In the genomic region with DNA sequence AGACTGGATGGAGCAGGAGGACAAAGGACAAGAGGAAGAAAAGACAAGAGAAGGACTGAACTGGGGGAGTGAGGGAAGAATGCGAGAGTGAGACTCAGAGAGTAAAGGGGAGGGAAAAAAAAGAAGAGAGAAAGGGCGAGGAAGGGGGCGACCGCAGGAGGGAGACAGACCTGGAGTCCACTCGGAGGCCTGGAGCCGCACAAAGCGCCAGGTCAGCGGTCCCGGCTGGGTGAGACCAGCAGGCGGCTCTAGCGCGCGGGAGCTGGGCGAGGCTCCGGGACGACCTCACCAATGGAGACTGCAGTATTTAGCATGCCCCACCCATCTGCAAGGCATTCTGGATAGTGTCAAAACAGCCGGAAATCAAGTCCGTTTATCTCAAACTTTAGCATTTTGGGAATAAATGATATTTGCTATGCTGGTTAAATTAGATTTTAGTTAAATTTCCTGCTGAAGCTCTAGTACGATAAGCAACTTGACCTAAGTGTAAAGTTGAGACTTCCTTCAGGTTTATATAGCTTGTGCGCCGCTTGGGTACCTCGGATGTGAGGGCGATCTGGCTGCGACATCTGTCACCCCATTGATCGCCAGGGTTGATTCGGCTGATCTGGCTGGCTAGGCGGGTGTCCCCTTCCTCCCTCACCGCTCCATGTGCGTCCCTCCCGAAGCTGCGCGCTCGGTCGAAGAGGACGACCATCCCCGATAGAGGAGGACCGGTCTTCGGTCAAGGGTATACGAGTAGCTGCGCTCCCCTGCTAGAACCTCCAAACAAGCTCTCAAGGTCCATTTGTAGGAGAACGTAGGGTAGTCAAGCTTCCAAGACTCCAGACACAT, we compare ENCODE assay signal across 1 cellular context.
A peak's percentile ranks its signal among the peaks of the same experiment; 100 is the strongest.
TF ChIP-seq lines count a peak whose summit lies in the region.

Gene GSTA4, minus strand, starts transcription at position 206 of the 834 bp plus-strand sequence. CDS start 1,041 bp downstream, outside the sequence.

TF ChIP-seq in HepG2, 621 proteins besides CTCF, POLR2A, EP300 and RAD21 (continued from another document and continues in another):
- TF ChIP-seq, protein P1, sequence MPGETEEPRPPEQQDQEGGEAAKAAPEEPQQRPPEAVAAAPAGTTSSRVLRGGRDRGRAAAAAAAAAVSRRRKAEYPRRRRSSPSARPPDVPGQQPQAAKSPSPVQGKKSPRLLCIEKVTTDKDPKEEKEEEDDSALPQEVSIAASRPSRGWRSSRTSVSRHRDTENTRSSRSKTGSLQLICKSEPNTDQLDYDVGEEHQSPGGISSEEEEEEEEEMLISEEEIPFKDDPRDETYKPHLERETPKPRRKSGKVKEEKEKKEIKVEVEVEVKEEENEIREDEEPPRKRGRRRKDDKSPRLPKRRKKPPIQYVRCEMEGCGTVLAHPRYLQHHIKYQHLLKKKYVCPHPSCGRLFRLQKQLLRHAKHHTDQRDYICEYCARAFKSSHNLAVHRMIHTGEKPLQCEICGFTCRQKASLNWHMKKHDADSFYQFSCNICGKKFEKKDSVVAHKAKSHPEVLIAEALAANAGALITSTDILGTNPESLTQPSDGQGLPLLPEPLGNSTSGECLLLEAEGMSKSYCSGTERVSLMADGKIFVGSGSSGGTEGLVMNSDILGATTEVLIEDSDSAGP (CRISPR knock-in tag; IDR thresholded peaks at IDR 0.05; ENCODE audit: borderline replicate concordance), result peak; percentile 83
- TF ChIP-seq ZNF430 (CRISPR knock-in tag; IDR thresholded peaks at IDR 0.05) (peak; percentile 83; the same call in 1 of the 2 replicates), SALL1 (CRISPR knock-in tag; IDR thresholded peaks at IDR 0.05) (peak; percentile 84), MLX (CRISPR knock-in tag; IDR thresholded peaks at IDR 0.05) (peak; percentile 16; the same call in 1 of the 2 replicates), ZNF605 (CRISPR knock-in tag; IDR thresholded peaks at IDR 0.05) (peak; percentile 80; the same call in 1 of the 2 replicates), RELA (CRISPR knock-in tag; IDR thresholded peaks at IDR 0.05) (0 out of 2 replicates have a peak, but pooled peaks have one; percentile 17), FOXJ3 (CRISPR knock-in tag; IDR thresholded peaks at IDR 0.05; ENCODE audit: borderline replicate concordance) (peak; percentile 78; the same call in 1 of the 2 replicates), ZNF614 (CRISPR knock-in tag; IDR thresholded peaks at IDR 0.05; ENCODE audit: borderline replicate concordance) (peak; percentile 81; the same call in 1 of the 2 replicates), ZNF343 (CRISPR knock-in tag; IDR thresholded peaks at IDR 0.05) (peak; percentile 36; the same call in 1 of the 2 replicates), HNRNPK (IDR thresholded peaks at IDR 0.05; ENCODE audit: low read depth, low read length, poor library complexity, severe bottlenecking) (peak; percentile 89), MAFK (conservative IDR thresholded peaks at IDR 0.05 in 1 of 2, IDR thresholded peaks at IDR 0.05 in 1 of 2; ENCODE audit: low read length in 2 of 2) (peak; percentile 90 to 95), POLR2G (IDR thresholded peaks at IDR 0.05; ENCODE audit: low read depth, low read length) (peak; percentile 93), ZNF101 (CRISPR knock-in tag; IDR thresholded peaks at IDR 0.05; ENCODE audit: borderline replicate concordance, low read depth) (0 out of 2 replicates have a peak, but pooled peaks have one; percentile 24), ZC3H4 (CRISPR knock-in tag; IDR thresholded peaks at IDR 0.05; ENCODE audit: borderline replicate concordance) (0 out of 2 replicates have a peak, but pooled peaks have one; percentile 53), MTERF4 (CRISPR knock-in tag; IDR thresholded peaks at IDR 0.05) (peak; percentile 68; the same call in 1 of the 2 replicates), FLYWCH1 (CRISPR knock-in tag; IDR thresholded peaks at IDR 0.05) (peak; percentile 50; the same call in 1 of the 2 replicates), ZNF556 (CRISPR knock-in tag; IDR thresholded peaks at IDR 0.05; ENCODE audit: borderline replicate concordance) (peak; percentile 77; the same call in 1 of the 2 replicates), GTF3A (CRISPR knock-in tag; conservative IDR thresholded peaks at IDR 0.05) (peak; percentile 64; the same call in 1 of the 2 replicates), ZNF441 (CRISPR knock-in tag; IDR thresholded peaks at IDR 0.05; ENCODE audit: borderline replicate concordance) (peak; percentile 73; the same call in 1 of the 2 replicates), ZNF598 (CRISPR knock-in tag; IDR thresholded peaks at IDR 0.05; ENCODE audit: borderline replicate concordance) (0 out of 2 replicates have a peak, but pooled peaks have one; percentile 72), RERE (CRISPR knock-in tag; IDR thresholded peaks at IDR 0.05; ENCODE audit: low read depth) (peak; percentile 40; the same call in 1 of the 2 replicates), KLF6 (CRISPR knock-in tag; IDR thresholded peaks at IDR 0.05) (peak; percentile 46), DRAP1 (CRISPR knock-in tag; IDR thresholded peaks at IDR 0.05) (peak; percentile 83)
- TF ChIP-seq, protein P2, sequence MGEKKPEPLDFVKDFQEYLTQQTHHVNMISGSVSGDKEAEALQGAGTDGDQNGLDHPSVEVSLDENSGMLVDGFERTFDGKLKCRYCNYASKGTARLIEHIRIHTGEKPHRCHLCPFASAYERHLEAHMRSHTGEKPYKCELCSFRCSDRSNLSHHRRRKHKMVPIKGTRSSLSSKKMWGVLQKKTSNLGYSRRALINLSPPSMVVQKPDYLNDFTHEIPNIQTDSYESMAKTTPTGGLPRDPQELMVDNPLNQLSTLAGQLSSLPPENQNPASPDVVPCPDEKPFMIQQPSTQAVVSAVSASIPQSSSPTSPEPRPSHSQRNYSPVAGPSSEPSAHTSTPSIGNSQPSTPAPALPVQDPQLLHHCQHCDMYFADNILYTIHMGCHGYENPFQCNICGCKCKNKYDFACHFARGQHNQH (CRISPR knock-in tag; IDR thresholded peaks at IDR 0.05), result peak; percentile 95
- TF ChIP-seq, protein P3, sequence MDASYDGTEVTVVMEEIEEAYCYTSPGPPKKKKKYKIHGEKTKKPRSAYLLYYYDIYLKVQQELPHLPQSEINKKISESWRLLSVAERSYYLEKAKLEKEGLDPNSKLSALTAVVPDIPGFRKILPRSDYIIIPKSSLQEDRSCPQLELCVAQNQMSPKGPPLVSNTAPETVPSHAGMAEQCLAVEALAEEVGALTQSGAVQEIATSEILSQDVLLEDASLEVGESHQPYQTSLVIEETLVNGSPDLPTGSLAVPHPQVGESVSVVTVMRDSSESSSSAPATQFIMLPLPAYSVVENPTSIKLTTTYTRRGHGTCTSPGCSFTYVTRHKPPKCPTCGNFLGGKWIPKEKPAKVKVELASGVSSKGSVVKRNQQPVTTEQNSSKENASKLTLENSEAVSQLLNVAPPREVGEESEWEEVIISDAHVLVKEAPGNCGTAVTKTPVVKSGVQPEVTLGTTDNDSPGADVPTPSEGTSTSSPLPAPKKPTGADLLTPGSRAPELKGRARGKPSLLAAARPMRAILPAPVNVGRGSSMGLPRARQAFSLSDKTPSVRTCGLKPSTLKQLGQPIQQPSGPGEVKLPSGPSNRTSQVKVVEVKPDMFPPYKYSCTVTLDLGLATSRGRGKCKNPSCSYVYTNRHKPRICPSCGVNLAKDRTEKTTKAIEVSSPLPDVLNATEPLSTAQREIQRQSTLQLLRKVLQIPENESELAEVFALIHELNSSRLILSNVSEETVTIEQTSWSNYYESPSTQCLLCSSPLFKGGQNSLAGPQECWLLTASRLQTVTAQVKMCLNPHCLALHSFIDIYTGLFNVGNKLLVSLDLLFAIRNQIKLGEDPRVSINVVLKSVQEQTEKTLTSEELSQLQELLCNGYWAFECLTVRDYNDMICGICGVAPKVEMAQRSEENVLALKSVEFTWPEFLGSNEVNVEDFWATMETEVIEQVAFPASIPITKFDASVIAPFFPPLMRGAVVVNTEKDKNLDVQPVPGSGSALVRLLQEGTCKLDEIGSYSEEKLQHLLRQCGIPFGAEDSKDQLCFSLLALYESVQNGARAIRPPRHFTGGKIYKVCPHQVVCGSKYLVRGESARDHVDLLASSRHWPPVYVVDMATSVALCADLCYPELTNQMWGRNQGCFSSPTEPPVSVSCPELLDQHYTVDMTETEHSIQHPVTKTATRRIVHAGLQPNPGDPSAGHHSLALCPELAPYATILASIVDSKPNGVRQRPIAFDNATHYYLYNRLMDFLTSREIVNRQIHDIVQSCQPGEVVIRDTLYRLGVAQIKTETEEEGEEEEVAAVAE (CRISPR knock-in tag; IDR thresholded peaks at IDR 0.05; ENCODE audit: borderline replicate concordance), result peak; percentile 69
- TF ChIP-seq, protein P4, sequence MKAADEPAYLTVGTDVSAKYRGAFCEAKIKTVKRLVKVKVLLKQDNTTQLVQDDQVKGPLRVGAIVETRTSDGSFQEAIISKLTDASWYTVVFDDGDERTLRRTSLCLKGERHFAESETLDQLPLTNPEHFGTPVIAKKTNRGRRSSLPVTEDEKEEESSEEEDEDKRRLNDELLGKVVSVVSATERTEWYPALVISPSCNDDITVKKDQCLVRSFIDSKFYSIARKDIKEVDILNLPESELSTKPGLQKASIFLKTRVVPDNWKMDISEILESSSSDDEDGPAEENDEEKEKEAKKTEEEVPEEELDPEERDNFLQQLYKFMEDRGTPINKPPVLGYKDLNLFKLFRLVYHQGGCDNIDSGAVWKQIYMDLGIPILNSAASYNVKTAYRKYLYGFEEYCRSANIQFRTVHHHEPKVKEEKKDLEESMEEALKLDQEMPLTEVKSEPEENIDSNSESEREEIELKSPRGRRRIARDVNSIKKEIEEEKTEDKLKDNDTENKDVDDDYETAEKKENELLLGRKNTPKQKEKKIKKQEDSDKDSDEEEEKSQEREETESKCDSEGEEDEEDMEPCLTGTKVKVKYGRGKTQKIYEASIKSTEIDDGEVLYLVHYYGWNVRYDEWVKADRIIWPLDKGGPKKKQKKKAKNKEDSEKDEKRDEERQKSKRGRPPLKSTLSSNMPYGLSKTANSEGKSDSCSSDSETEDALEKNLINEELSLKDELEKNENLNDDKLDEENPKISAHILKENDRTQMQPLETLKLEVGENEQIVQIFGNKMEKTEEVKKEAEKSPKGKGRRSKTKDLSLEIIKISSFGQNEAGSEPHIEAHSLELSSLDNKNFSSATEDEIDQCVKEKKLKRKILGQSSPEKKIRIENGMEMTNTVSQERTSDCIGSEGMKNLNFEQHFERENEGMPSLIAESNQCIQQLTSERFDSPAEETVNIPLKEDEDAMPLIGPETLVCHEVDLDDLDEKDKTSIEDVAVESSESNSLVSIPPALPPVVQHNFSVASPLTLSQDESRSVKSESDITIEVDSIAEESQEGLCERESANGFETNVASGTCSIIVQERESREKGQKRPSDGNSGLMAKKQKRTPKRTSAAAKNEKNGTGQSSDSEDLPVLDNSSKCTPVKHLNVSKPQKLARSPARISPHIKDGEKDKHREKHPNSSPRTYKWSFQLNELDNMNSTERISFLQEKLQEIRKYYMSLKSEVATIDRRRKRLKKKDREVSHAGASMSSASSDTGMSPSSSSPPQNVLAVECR (CRISPR knock-in tag; IDR thresholded peaks at IDR 0.05; ENCODE audit: borderline replicate concordance), result peak; percentile 76; the same call in 1 of the 2 replicates
- TF ChIP-seq, protein P5, sequence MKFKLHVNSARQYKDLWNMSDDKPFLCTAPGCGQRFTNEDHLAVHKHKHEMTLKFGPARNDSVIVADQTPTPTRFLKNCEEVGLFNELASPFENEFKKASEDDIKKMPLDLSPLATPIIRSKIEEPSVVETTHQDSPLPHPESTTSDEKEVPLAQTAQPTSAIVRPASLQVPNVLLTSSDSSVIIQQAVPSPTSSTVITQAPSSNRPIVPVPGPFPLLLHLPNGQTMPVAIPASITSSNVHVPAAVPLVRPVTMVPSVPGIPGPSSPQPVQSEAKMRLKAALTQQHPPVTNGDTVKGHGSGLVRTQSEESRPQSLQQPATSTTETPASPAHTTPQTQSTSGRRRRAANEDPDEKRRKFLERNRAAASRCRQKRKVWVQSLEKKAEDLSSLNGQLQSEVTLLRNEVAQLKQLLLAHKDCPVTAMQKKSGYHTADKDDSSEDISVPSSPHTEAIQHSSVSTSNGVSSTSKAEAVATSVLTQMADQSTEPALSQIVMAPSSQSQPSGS (CRISPR knock-in tag; IDR thresholded peaks at IDR 0.05), result peak; percentile 86
